12 cellular contexts compared by ENCODE assay signal in genomic region chr12:64691793-64692583, GRCh38.
DNase-seq lines count a peak whose midpoint lies in the region; ATAC-seq, FAIRE-seq and TF ChIP-seq lines count a peak whose summit lies in the region.
"Had no signal": no experiment of that assay in that cellular context is flagged by ENCODE, and none has a peak within 500 bp of the region (broad histone marks: within the 10 kb centered on the region; RNA-seq: fewer than 3 reads in every experiment).

No MANE protein-coding gene starts in this region.

- H4K20me1 ChIP-seq in endothelial cell of umbilical vein (replicated peaks; ENCODE audit: control insufficient read depth, extremely low read depth, insufficient read depth, low read length): no peaks in the 10 kb centered on the region

- H3K27me3 ChIP-seq in endothelial cell of umbilical vein (ENCODE audit: control insufficient read depth in 2 of 2, insufficient read depth in 2 of 2, low read length in 2 of 2): no peaks in the 10 kb centered on the region
- H3K27me3 ChIP-seq: BE2C had no signal

- no peak for ATAC-seq in activated CD8-positive, alpha-beta memory T cell treated with anti-CD3 and anti-CD28 coated beads, Interleukin-2, amount 10 ng/mL, durations not matched to agents 7 days and 5 days
- no peak for ATAC-seq in stimulated activated memory B cell treated with anti-CD40 and anti-IgM and Interleukin-4, amounts not matched to agents 10 μg/mL and 1 μg/mL and 100 μg/mL, for 72 hours
- no peak for ATAC-seq in HG03135 (IDR thresholded peaks at IDR 0.05; ENCODE audit: unreplicated experiment)
- ATAC-seq in GM19035 (IDR thresholded peaks at IDR 0.05; ENCODE audit: unreplicated experiment): no peak

- H3K36me3 ChIP-seq in endothelial cell of umbilical vein (ENCODE audit: control insufficient read depth in 2 of 2, extremely low read depth in 1 of 2, insufficient read depth in 2 of 2, low read length in 2 of 2): peaks cover 11 to 13% of the 10 kb centered on the region in 2 experiments

- no peaks in the 10 kb centered on the region for H3K27me3 Mint-ChIP-seq in activated CD8-positive, alpha-beta memory T cell treated with anti-CD3 and anti-CD28 coated beads, Interleukin-2, amount 10 ng/mL, durations not matched to agents 7 days and 5 days
- no peaks in the 10 kb centered on the region for H3K27me3 Mint-ChIP-seq in stimulated activated memory B cell treated with anti-CD40 and anti-IgM and Interleukin-4, amounts not matched to agents 10 μg/mL and 1 μg/mL and 100 μg/mL, for 72 hours
- H3K27me3 Mint-ChIP-seq: activated B cell treated with CpG ODN at 0.5 μM for 24 hours had no signal

- H3K9me3 Mint-ChIP-seq in activated CD8-positive, alpha-beta memory T cell treated with anti-CD3 and anti-CD28 coated beads, Interleukin-2, amount 10 ng/mL, durations not matched to agents 7 days and 5 days (ENCODE audit: low read depth): no peaks in the 10 kb centered on the region
- no peaks in the 10 kb centered on the region for H3K9me3 Mint-ChIP-seq in stimulated activated memory B cell treated with anti-CD40 and anti-IgM and Interleukin-4, amounts not matched to agents 10 μg/mL and 1 μg/mL and 100 μg/mL, for 72 hours
- H3K9me3 Mint-ChIP-seq: activated B cell treated with CpG ODN at 0.5 μM for 24 hours had no signal

- intact Hi-C loops in endothelial cell of umbilical vein (cut with micrococcal nuclease): no loop called here

- no peak for DNase-seq in activated CD8-positive, alpha-beta memory T cell treated with anti-CD3 and anti-CD28 coated beads, Interleukin-2, amount 10 ng/mL, durations not matched to agents 7 days and 5 days
- DNase-seq in activated CD8-positive, alpha-beta memory T cell treated with anti-CD3 and anti-CD28 coated beads, Interleukin-2, amount 50 U/mL, for 4 hours: no peak
- DNase-seq in NCI-H748 treated with DMSO at 0.1 percent for 48 hours (lab: John Stamatoyannopoulos, UW) (peak; percentile 28), endothelial cell of umbilical vein (ENCODE audit: low read depth, low spot score) (no peak), ecto neural progenitor cell (ENCODE audit: low spot score) (no peak)
- DNase-seq: activated B cell treated with CpG ODN at 0.5 μM for 24 hours, BE2C, cerebellar nuclear complex, NCI-H1694 treated with DMSO at 0.1 percent for 48 hours had no signal

- no peak overlapping the region for H2AFZ ChIP-seq in endothelial cell of umbilical vein (ENCODE audit: low read depth, low read length)

- CTCF ChIA-PET in activated CD8-positive, alpha-beta memory T cell treated with anti-CD3 and anti-CD28 coated beads, Interleukin-2, amount 10 ng/mL, durations not matched to agents 7 days and 5 days (lab: Charles Lee): interaction anchor here (0.9 to 2.1 kb wide), 4 partner anchors 12 to 142 kb away, joined by 3 to 9 read pairs (median 3); no protein-coding TSS in a partner anchor
- CTCF ChIA-PET in endothelial cell of umbilical vein (lab: Charles Lee): interaction anchor here (5.2 kb wide), 1 partner anchor 142 kb away, joined by 26 read pairs; no protein-coding TSS in a partner anchor

- H3K4me1 Mint-ChIP-seq in activated CD8-positive, alpha-beta memory T cell treated with anti-CD3 and anti-CD28 coated beads, Interleukin-2, amount 10 ng/mL, durations not matched to agents 7 days and 5 days: peaks cover 39% of the 10 kb centered on the region
- H3K4me1 Mint-ChIP-seq in stimulated activated memory B cell treated with anti-CD40 and anti-IgM and Interleukin-4, amounts not matched to agents 10 μg/mL and 1 μg/mL and 100 μg/mL, for 72 hours: peaks cover 38% of the 10 kb centered on the region

- dilution Hi-C loops in endothelial cell of umbilical vein (cut with MboI; ENCODE audit: extremely low pct_ligation_motif_present, low sequenced_read_pairs): no loop called here

- no peak overlapping the region for H3K27ac ChIP-seq in endothelial cell of umbilical vein (ENCODE audit: insufficient read depth, low read depth, low read length)

- POLR2A ChIA-PET in endothelial cell of umbilical vein (lab: Charles Lee): no interaction called here

- H3K9ac ChIP-seq in endothelial cell of umbilical vein (replicated peaks; ENCODE audit: extremely low read depth, insufficient read depth, low read length): no peak overlapping the region

- H3K36me3 Mint-ChIP-seq in activated CD8-positive, alpha-beta memory T cell treated with anti-CD3 and anti-CD28 coated beads, Interleukin-2, amount 10 ng/mL, durations not matched to agents 7 days and 5 days: peaks cover 46% of the 10 kb centered on the region
- peaks cover 59% of the 10 kb centered on the region for H3K36me3 Mint-ChIP-seq in stimulated activated memory B cell treated with anti-CD40 and anti-IgM and Interleukin-4, amounts not matched to agents 10 μg/mL and 1 μg/mL and 100 μg/mL, for 72 hours

- peak overlapping the region; percentile 50 for H3K27ac Mint-ChIP-seq in activated CD8-positive, alpha-beta memory T cell treated with anti-CD3 and anti-CD28 coated beads, Interleukin-2, amount 10 ng/mL, durations not matched to agents 7 days and 5 days
- peak overlapping the region; percentile 63 for H3K27ac Mint-ChIP-seq in stimulated activated memory B cell treated with anti-CD40 and anti-IgM and Interleukin-4, amounts not matched to agents 10 μg/mL and 1 μg/mL and 100 μg/mL, for 72 hours
- H3K27ac Mint-ChIP-seq: activated B cell treated with CpG ODN at 0.5 μM for 24 hours had no signal

- no TSS peak for BruUV-seq in endothelial cell of umbilical vein (replicated peaks; lab: Mats Ljungman, UMichigan)

- peaks cover 31% of the 10 kb centered on the region for H3K79me2 ChIP-seq in endothelial cell of umbilical vein (ENCODE audit: control insufficient read depth, insufficient read depth, low read length)

- peak; percentile 28 for FAIRE-seq in endothelial cell of umbilical vein (lab: Jason Lieb, UNC)

- TF ChIP-seq CTCF in endothelial cell of umbilical vein (IDR thresholded peaks at IDR 0.05; ENCODE audit: extremely low read depth in 1 of 2, insufficient read depth in 1 of 2, low read depth in 1 of 2, low read length in 2 of 2): no peak

- no peak overlapping the region for H3K4me3 Mint-ChIP-seq in activated CD8-positive, alpha-beta memory T cell treated with anti-CD3 and anti-CD28 coated beads, Interleukin-2, amount 10 ng/mL, durations not matched to agents 7 days and 5 days
- no peak overlapping the region for H3K4me3 Mint-ChIP-seq in stimulated activated memory B cell treated with anti-CD40 and anti-IgM and Interleukin-4, amounts not matched to agents 10 μg/mL and 1 μg/mL and 100 μg/mL, for 72 hours
- H3K4me3 Mint-ChIP-seq: activated B cell treated with CpG ODN at 0.5 μM for 24 hours had no signal

- peaks cover 2% of the 10 kb centered on the region for H3K4me1 ChIP-seq in endothelial cell of umbilical vein (ENCODE audit: control insufficient read depth, extremely low read depth, insufficient read depth, low read length)
- H3K4me1 ChIP-seq: BE2C had no signal

- H3K9me1 ChIP-seq in endothelial cell of umbilical vein (replicated peaks; ENCODE audit: control insufficient read depth, extremely low read depth, insufficient read depth, low read length): no peaks in the 10 kb centered on the region

- no peak for TF ChIP-seq POLR2A in endothelial cell of umbilical vein (IDR thresholded peaks at IDR 0.05; ENCODE audit: low read depth, low read length)

- no peaks in the 10 kb centered on the region for H3K9me3 ChIP-seq in endothelial cell of umbilical vein (replicated peaks; ENCODE audit: control insufficient read depth, insufficient read depth, low read length)
- H3K9me3 ChIP-seq: BE2C had no signal

- no peak overlapping the region for H3K4me2 ChIP-seq in endothelial cell of umbilical vein (ENCODE audit: insufficient read depth, low read length)

- H3K4me3 ChIP-seq in endothelial cell of umbilical vein (replicated peaks in 1 of 3; ENCODE audit: insufficient read depth in 1 of 3, low read depth in 1 of 3, low read length in 3 of 3): no peak overlapping the region

TF ChIP-seq in endothelial cell of umbilical vein, 7 proteins besides CTCF, POLR2A, EP300 and RAD21:
- TF ChIP-seq MYC (IDR thresholded peaks at IDR 0.05; ENCODE audit: low read depth, low read length) (no peak), JUN (IDR thresholded peaks at IDR 0.05; ENCODE audit: borderline replicate concordance, insufficient read depth, insufficient read length, low read depth) (no peak)
